In genomic region chr20:35446356-35447078, GRCh38 we compare ENCODE assay signal across 8 cellular contexts. TPM values are rescaled to one million over a fixed set of nuclear protein-coding genes. Genes with fewer than 3 reads are reported as not detected.
DNase-seq lines count a peak whose midpoint lies in the region; ATAC-seq and TF ChIP-seq lines count a peak whose summit lies in the region.

No MANE protein-coding gene starts in this region.

- H3K9me3 Mint-ChIP-seq in Calu3 (ENCODE audit: low read depth, unreplicated experiment) (no peaks in the 10 kb centered on the region), neural crest cell (no peaks in the 10 kb centered on the region)

- H3K4me3 ChIP-seq in duodenal mucosa (ENCODE audit: low read depth in 1 of 2, low read length in 2 of 2) (peak overlapping the region; percentile 19 to 36), WERI-Rb-1 (ENCODE audit: low read depth, low read length) (no peak overlapping the region)

- H3K4me3 Mint-ChIP-seq in Calu3 (ENCODE audit: low read depth, unreplicated experiment) (peak overlapping the region; percentile 65), neural crest cell (peak overlapping the region; percentile 77)

- no peaks in the 10 kb centered on the region for H3K4me1 ChIP-seq in duodenal mucosa (ENCODE audit: control insufficient read depth in 1 of 2, insufficient read depth in 2 of 2, low read length in 2 of 2)

- no peak overlapping the region for H3K9ac ChIP-seq in duodenal mucosa (ENCODE audit: low read depth in 1 of 2, low read length in 2 of 2)

- intact Hi-C loops in Calu3 (cut with micrococcal nuclease; ENCODE audit: unreplicated experiment), result loop anchor here (1.0 kb wide), 1 partner anchor 142 kb away; no protein-coding TSS in a partner anchor

- no TSS peak for BruUV-seq in Calu3 (replicated peaks; lab: Mats Ljungman, UMichigan)

- CTCF ChIA-PET in Calu3 (lab: Charles Lee), result interaction anchor here (0.6 to 1.7 kb wide), 8 partner anchors 11 to 141 kb away, joined by 3 to 10 read pairs (median 3); no protein-coding TSS in a partner anchor

- H3K36me3 ChIP-seq in duodenal mucosa (ENCODE audit: control insufficient read depth in 1 of 2, insufficient read depth in 2 of 2, low read length in 2 of 2) (no peaks in the 10 kb centered on the region), WERI-Rb-1 (no peaks in the 10 kb centered on the region)

- peak overlapping the region; percentile 41 for H3K27ac Mint-ChIP-seq in Calu3 (ENCODE audit: unreplicated experiment)
- H3K27ac Mint-ChIP-seq in neural crest cell (ENCODE audit: unreplicated experiment), result no peak overlapping the region

- H3K27me3 Mint-ChIP-seq in Calu3 (ENCODE audit: unreplicated experiment) (no peaks in the 10 kb centered on the region), neural crest cell (ENCODE audit: low read depth) (peaks cover 6% of the 10 kb centered on the region)

- H3K36me3 Mint-ChIP-seq in Calu3 (ENCODE audit: insufficient read depth, unreplicated experiment), result peaks cover 4% of the 10 kb centered on the region
- H3K36me3 Mint-ChIP-seq in neural crest cell (ENCODE audit: low read depth), result no peaks in the 10 kb centered on the region

- H3K27me3 ChIP-seq in duodenal mucosa (ENCODE audit: control insufficient read depth in 1 of 2, insufficient read depth in 2 of 2, low read length in 2 of 2) (no peaks in the 10 kb centered on the region), WERI-Rb-1 (ENCODE audit: insufficient read depth, low read depth, severe bottlenecking) (no peaks in the 10 kb centered on the region)

- H3K27ac ChIP-seq in duodenal mucosa (ENCODE audit: low read depth, low read length) (no peak overlapping the region), WERI-Rb-1 (no peak overlapping the region)

- no peaks in the 10 kb centered on the region for H3K9me3 ChIP-seq in duodenal mucosa (ENCODE audit: control insufficient read depth in 1 of 2, low read length in 2 of 2)
- H3K9me3 ChIP-seq in WERI-Rb-1 (ENCODE audit: severe bottlenecking), result no peaks in the 10 kb centered on the region

- no peak for TF ChIP-seq CTCF in Calu3 (IDR thresholded peaks at IDR 0.05; ENCODE audit: unreplicated experiment)
- TF ChIP-seq CTCF in neural crest cell (conservative IDR thresholded peaks at IDR 0.05), result no peak
- no peak for TF ChIP-seq CTCF in WERI-Rb-1 (IDR thresholded peaks at IDR 0.05; ENCODE audit: low read depth, low read length)

- no peak for ATAC-seq in HG03457 (IDR thresholded peaks at IDR 0.05; ENCODE audit: unreplicated experiment)
- ATAC-seq in HG03342 (IDR thresholded peaks at IDR 0.05; ENCODE audit: unreplicated experiment), result no peak

- DNase-seq in Calu3 (no peak), NCI-H146 treated with DMSO at 0.1 percent for 48 hours (lab: John Stamatoyannopoulos, UW; ENCODE audit: unreplicated experiment) (peak; percentile 28), neural crest cell (ENCODE audit: low read depth, low spot score) (no peak), NCI-H2081 treated with DMSO at 0.1 percent for 48 hours (lab: John Stamatoyannopoulos, UW) (no peak), WERI-Rb-1 (no peak)

- H3K4me1 Mint-ChIP-seq in Calu3 (ENCODE audit: low read depth, unreplicated experiment) (peaks cover 9% of the 10 kb centered on the region), neural crest cell (peaks cover 5% of the 10 kb centered on the region)

RNA-seq across cellular contexts. Expression of gene GDF5, which starts 8.5 kb away (rescaled TPM):
- total RNA-seq in Calu3 (2022), result not detected in 2 replicates
- 0.14 TPM in 1 of 2 replicates, not detected in the other for total RNA-seq in neural crest cell

RNA-seq across cellular contexts. Expression of gene CEP250, which starts 8.9 kb away (rescaled TPM):
- total RNA-seq in Calu3 (2022), result 49.0 and 61.0 TPM in 2 replicates
- 64.5 and 67.7 TPM in 2 replicates for total RNA-seq in neural crest cell

RNA-seq across cellular contexts. Expression of gene UQCC1, which starts 34.7 kb away (rescaled TPM):
- total RNA-seq in Calu3 (2022), result 70.4 and 75.9 TPM in 2 replicates
- 58.4 and 67.0 TPM in 2 replicates for total RNA-seq in neural crest cell
